1 cellular context compared by ENCODE assay signal in genomic region chr17:57870283-57870635, GRCh38.
TF ChIP-seq lines count a peak whose summit lies in the region.

No MANE protein-coding gene starts in this region.

TF ChIP-seq in GM23338, 12 proteins besides CTCF, POLR2A, EP300 and RAD21 (continued from another document):
- TF ChIP-seq REST (IDR thresholded peaks at IDR 0.05; ENCODE audit: unreplicated experiment), result no peak
- no peak for TF ChIP-seq NANOG (IDR thresholded peaks at IDR 0.05; ENCODE audit: borderline replicate concordance)
- no peak for TF ChIP-seq CREB1 (CRISPR knock-in tag; IDR thresholded peaks at IDR 0.05; ENCODE audit: low read depth)
- TF ChIP-seq ZNF462 (CRISPR knock-in tag; IDR thresholded peaks at IDR 0.05), result no peak
- no peak for TF ChIP-seq STAT1 (IDR thresholded peaks at IDR 0.05; ENCODE audit: unreplicated experiment)
